15 cellular contexts compared by ENCODE assay signal in the genomic region with DNA sequence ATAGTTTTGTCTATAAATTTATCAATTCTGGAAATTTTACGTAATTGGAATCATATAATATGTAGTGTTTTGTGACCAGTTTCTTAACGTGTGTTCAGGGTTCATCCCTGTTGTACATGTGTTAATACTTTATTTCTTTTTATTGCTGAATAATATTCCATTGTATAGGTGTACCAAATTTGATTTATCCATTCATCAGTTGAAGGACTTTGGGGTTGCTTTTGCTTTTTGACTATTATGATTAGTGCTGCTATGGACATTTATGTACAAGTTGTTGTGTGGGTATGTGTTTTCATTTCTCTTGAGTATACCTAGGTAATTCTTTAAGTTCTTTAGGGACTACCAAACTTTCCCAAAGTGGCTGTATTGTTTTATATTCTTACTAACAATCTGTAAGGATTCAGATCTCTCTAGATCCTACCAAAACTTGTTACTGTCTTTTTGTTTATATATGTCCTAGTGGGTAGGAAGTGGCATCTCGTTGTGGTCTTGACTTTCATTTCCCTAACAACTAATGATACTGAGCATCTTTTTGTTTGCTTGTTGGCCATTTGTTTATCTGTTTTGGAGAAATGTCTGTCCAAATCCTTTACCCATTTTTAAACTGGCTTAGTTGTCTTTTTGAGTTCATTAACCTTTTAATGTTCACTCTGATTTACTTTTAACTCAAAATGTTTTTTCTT. TPM values are rescaled to one million over a fixed set of nuclear protein-coding genes. Genes with fewer than 3 reads are reported as not detected.
A peak's percentile ranks its signal among the peaks of the same experiment; 100 is the strongest.
DNase-seq lines count a peak whose midpoint lies in the region; ATAC-seq and TF ChIP-seq lines count a peak whose summit lies in the region.
"Had no signal": no experiment of that assay in that cellular context is flagged by ENCODE, and none has a peak within 500 bp of the region (broad histone marks: within the 10 kb centered on the region; RNA-seq: fewer than 3 reads in every experiment).

No MANE protein-coding gene starts in this region.

- H3K9me2 ChIP-seq in PC-9 (ENCODE audit: insufficient read depth) = no peaks in the 10 kb centered on the region

- BruUV-seq in MCF 10A (replicated peaks; lab: Mats Ljungman, UMichigan) (no TSS peak), PC-9 (replicated peaks; lab: Mats Ljungman, UMichigan) (no TSS peak)

- no peak for TF ChIP-seq POLR2A in breast epithelium (IDR thresholded peaks at IDR 0.05)

- no peak for DNase-seq in MCF 10A (ENCODE audit: unreplicated experiment)
- no peak for DNase-seq in breast epithelium (ENCODE audit: low spot score in 2 of 2)
- no peak for DNase-seq in HPDE6-E6E7 (ENCODE audit: extremely low spot score)
- DNase-seq in PC-9 = no peak
- DNase-seq in activated CD4-positive, alpha-beta memory T cell treated with anti-CD3 and anti-CD28 coated beads, Interleukin-2, amount 10 ng/mL, durations not matched to agents 7 days and 5 days = no peak
- DNase-seq in KBM-7 = no peak
- DNase-seq: activated CD4-positive, CD25-positive, alpha-beta regulatory T cell; activated gamma-delta T cell treated with Interleukin-2 at 50 U/mL for 16 hours; cerebellar nuclear complex; MG63; NCI-H510A treated with DMSO at 0.1 percent for 48 hours had no signal

- peak overlapping the region; percentile 64 for H3K27ac Mint-ChIP-seq in MCF 10A (ENCODE audit: low read depth, unreplicated experiment)
- no peak overlapping the region for H3K27ac Mint-ChIP-seq in activated CD4-positive, alpha-beta memory T cell treated with anti-CD3 and anti-CD28 coated beads, Interleukin-2, amount 10 ng/mL, durations not matched to agents 7 days and 5 days

- intact Hi-C loops in MCF 10A (cut with micrococcal nuclease) (no loop called here), breast epithelium (cut with DNase I; ENCODE audit: low total_unique reads) (no loop called here), PC-9 (cut with micrococcal nuclease; ENCODE audit: unreplicated experiment) (no loop called here)

- no peak overlapping the region for H3K4me2 ChIP-seq in PC-9

- H3K4me1 ChIP-seq in breast epithelium = no peaks in the 10 kb centered on the region
- H3K4me1 ChIP-seq in HEK293 (ENCODE audit: control insufficient read depth, insufficient read depth, low read length) = 0 out of 2 replicates have a peak, but pooled peaks cover 2% of the 10 kb centered on the region
- no peaks in the 10 kb centered on the region for H3K4me1 ChIP-seq in PC-9 (replicated peaks; ENCODE audit: insufficient read depth)
- H3K4me1 ChIP-seq: esophagus muscularis mucosa had no signal

- CTCF ChIA-PET in MCF 10A (lab: Yijun Ruan, JAX) (interaction anchor here (3.1 kb wide), 1 partner anchor 9 kb away, joined by 12 read pairs; no protein-coding TSS in a partner anchor), HEK293 (lab: Yijun Ruan, JAX) (no interaction called here), PC-9 (lab: Charles Lee) (no interaction called here)
- CTCF ChIA-PET in activated CD4-positive, alpha-beta memory T cell treated with anti-CD3 and anti-CD28 coated beads, Interleukin-2, amount 10 ng/mL, durations not matched to agents 7 days and 5 days (lab: Charles Lee) = no interaction called here

- H3K4me3 ChIP-seq in breast epithelium = no peak overlapping the region
- no peak overlapping the region for H3K4me3 ChIP-seq in HEK293 (ENCODE audit: low read depth, low read length)
- H3K4me3 ChIP-seq in PC-9 = no peak overlapping the region
- H3K4me3 ChIP-seq: esophagus muscularis mucosa, MG63 had no signal

- no peak overlapping the region for H3K27ac ChIP-seq in breast epithelium
- no peak overlapping the region for H3K27ac ChIP-seq in HEK293 (ENCODE audit: extremely low read depth, low read depth, low read length)
- no peak overlapping the region for H3K27ac ChIP-seq in PC-9
- H3K27ac ChIP-seq: esophagus muscularis mucosa, HL-60 had no signal

- no peaks in the 10 kb centered on the region for H3K36me3 Mint-ChIP-seq in MCF 10A (ENCODE audit: insufficient read depth, unreplicated experiment)
- H3K36me3 Mint-ChIP-seq in activated CD4-positive, alpha-beta memory T cell treated with anti-CD3 and anti-CD28 coated beads, Interleukin-2, amount 10 ng/mL, durations not matched to agents 7 days and 5 days (ENCODE audit: low read depth) = peaks cover 35% of the 10 kb centered on the region

- POLR2A ChIA-PET in MCF 10A (lab: Yijun Ruan, JAX) (interaction anchor here (1.5 to 2.5 kb wide), 3 partner anchors 9 to 41 kb away, joined by 3 to 15 read pairs (median 13); no protein-coding TSS in a partner anchor), HEK293 (lab: Yijun Ruan, JAX) (no interaction called here), PC-9 (lab: Charles Lee; ENCODE audit: unreplicated experiment) (no interaction called here)
- POLR2A ChIA-PET in activated CD4-positive, alpha-beta memory T cell treated with anti-CD3 and anti-CD28 coated beads, Interleukin-2, amount 10 ng/mL, durations not matched to agents 7 days and 5 days (lab: Charles Lee) = no interaction called here

- H3K4me1 Mint-ChIP-seq in MCF 10A (ENCODE audit: insufficient read depth, unreplicated experiment) = peaks cover 28% of the 10 kb centered on the region
- peaks cover 41% of the 10 kb centered on the region for H3K4me1 Mint-ChIP-seq in activated CD4-positive, alpha-beta memory T cell treated with anti-CD3 and anti-CD28 coated beads, Interleukin-2, amount 10 ng/mL, durations not matched to agents 7 days and 5 days

- H3K27me3 ChIP-seq in breast epithelium (no peaks in the 10 kb centered on the region), PC-9 (ENCODE audit: insufficient read depth, low read depth) (no peaks in the 10 kb centered on the region)
- H3K27me3 ChIP-seq: esophagus muscularis mucosa, MG63 had no signal

- H2AFZ ChIP-seq in PC-9 = no peak overlapping the region

- TF ChIP-seq CTCF in MCF 10A (IDR thresholded peaks at IDR 0.05; ENCODE audit: unreplicated experiment) (no peak), breast epithelium (IDR thresholded peaks at IDR 0.05) (no peak), HEK293 (tag by site-specific recombination; IDR thresholded peaks at IDR 0.05) (no peak), PC-9 (conservative IDR thresholded peaks at IDR 0.05) (no peak)

- in situ Hi-C loops in KBM-7 (cut with MboI; ENCODE audit: low pct_unique_long_range_greater_than_20kb, low sequenced_read_pairs) = no loop called here

- peaks cover 77% of the 10 kb centered on the region for H3K79me2 ChIP-seq in PC-9 (ENCODE audit: low read depth)

- no peaks in the 10 kb centered on the region for H3K9me3 Mint-ChIP-seq in MCF 10A (ENCODE audit: unreplicated experiment)
- no peaks in the 10 kb centered on the region for H3K9me3 Mint-ChIP-seq in activated CD4-positive, alpha-beta memory T cell treated with anti-CD3 and anti-CD28 coated beads, Interleukin-2, amount 10 ng/mL, durations not matched to agents 7 days and 5 days

- no peaks in the 10 kb centered on the region for H3K27me3 Mint-ChIP-seq in MCF 10A (ENCODE audit: insufficient read depth, unreplicated experiment)
- H3K27me3 Mint-ChIP-seq in activated CD4-positive, alpha-beta memory T cell treated with anti-CD3 and anti-CD28 coated beads, Interleukin-2, amount 10 ng/mL, durations not matched to agents 7 days and 5 days = no peaks in the 10 kb centered on the region

- H4K20me1 ChIP-seq in PC-9 (ENCODE audit: insufficient read depth) = no peaks in the 10 kb centered on the region; the same call in 1 of the 2 replicates

- H3K36me3 ChIP-seq in breast epithelium (no peaks in the 10 kb centered on the region), HEK293 (ENCODE audit: control insufficient read depth in 2 of 2, insufficient read depth in 1 of 2, low read length in 2 of 2) (no peaks in the 10 kb centered on the region), PC-9 (ENCODE audit: low read depth) (no peaks in the 10 kb centered on the region)
- H3K36me3 ChIP-seq: esophagus muscularis mucosa had no signal

- no peaks in the 10 kb centered on the region for H3F3A ChIP-seq in PC-9 (ENCODE audit: insufficient read depth, low read depth)

- H3K9me3 ChIP-seq in breast epithelium (no peaks in the 10 kb centered on the region), HEK293 (ENCODE audit: control insufficient read depth, insufficient read depth, low read depth, low read length) (no peaks in the 10 kb centered on the region), PC-9 (ENCODE audit: insufficient read depth, low read depth) (no peaks in the 10 kb centered on the region)
- H3K9me3 ChIP-seq: esophagus muscularis mucosa, MG63 had no signal

- ATAC-seq in HG03460 (IDR thresholded peaks at IDR 0.05; ENCODE audit: unreplicated experiment) = peak; percentile 70

- H3K4me3 Mint-ChIP-seq in MCF 10A (ENCODE audit: unreplicated experiment) = no peak overlapping the region
- H3K4me3 Mint-ChIP-seq in activated CD4-positive, alpha-beta memory T cell treated with anti-CD3 and anti-CD28 coated beads, Interleukin-2, amount 10 ng/mL, durations not matched to agents 7 days and 5 days = no peak overlapping the region

TF ChIP-seq in HEK293, 187 proteins besides CTCF, POLR2A, EP300 and RAD21:
- TF ChIP-seq ZNF10 (tag by site-specific recombination; IDR thresholded peaks at IDR 0.05) (peak; percentile 92), ZFHX2 (tag by site-specific recombination; conservative IDR thresholded peaks at IDR 0.05) (no peak)

RNA-seq across cellular contexts. Expression of gene VRK1, which starts 14.9 kb away (rescaled TPM):
- total RNA-seq in MCF 10A (2022) = 14.7 and 17.7 TPM in 2 replicates
- 10 to 100 TPM; 13.1 to 19.9 (median 16.7) TPM for total RNA-seq in breast epithelium
- total RNA-seq in PC-9 (2021) = 6.8 and 11.2 TPM in 2 replicates
- 10 to 100 TPM; 62.0 to 64.1 TPM for total RNA-seq in activated CD4-positive, alpha-beta memory T cell treated with anti-CD3 and anti-CD28 coated beads, Interleukin-2, amount 10 ng/mL, durations not matched to agents 7 days and 5 days
